Comparison of ENCODE assay signal across 20 cellular contexts in genomic region chr17:42088736-42089135, GRCh38. TPM values are rescaled to one million over a fixed set of nuclear protein-coding genes. Genes with fewer than 3 reads are reported as not detected.
DNase-seq lines count a peak whose midpoint lies in the region; ATAC-seq, FAIRE-seq and TF ChIP-seq lines count a peak whose summit lies in the region.
"Had no signal": no experiment of that assay in that cellular context is flagged by ENCODE, and none has a peak within 500 bp of the region (broad histone marks: within the 10 kb centered on the region; RNA-seq: fewer than 3 reads in every experiment).

No MANE protein-coding gene starts in this region.

- POLR2A ChIA-PET in HCT116 (lab: Charles Lee) (no interaction called here), H1 (lab: Charles Lee; ENCODE audit: partially characterized antibody) (interaction anchor here (0.7 to 1.9 kb wide), 4 partner anchors 8 to 162 kb away, joined by 3 to 6 read pairs (median 4); no protein-coding TSS in a partner anchor)

- H3K36me3 ChIP-seq in HCT116 (ENCODE audit: control insufficient read depth in 1 of 2, insufficient read depth in 2 of 2, low read length in 2 of 2) (no peaks in the 10 kb centered on the region), H1 (ENCODE audit: control insufficient read depth in 2 of 4, insufficient read depth in 4 of 4, low read length in 3 of 4) (no peaks in the 10 kb centered on the region), neuronal stem cell (replicated peaks in 1 of 2; ENCODE audit: control insufficient read depth in 2 of 2, insufficient read depth in 2 of 2, low read length in 2 of 2) (no peaks in the 10 kb centered on the region), tibial nerve (no peaks in the 10 kb centered on the region)
- H3K36me3 ChIP-seq: BE2C had no signal

- H3K79me1 ChIP-seq in H1 (ENCODE audit: low read depth, low read length) (no peaks in the 10 kb centered on the region), neuronal stem cell (ENCODE audit: low read depth, low read length) (no peaks in the 10 kb centered on the region)

- H3K18ac ChIP-seq in H1 (ENCODE audit: extremely low read depth, low read length) (no peak overlapping the region), neuronal stem cell (ENCODE audit: low read length) (no peak overlapping the region)

- no peak overlapping the region for H3K56ac ChIP-seq in H1 (replicated peaks; ENCODE audit: insufficient read length, low read depth, low read length)

- TF ChIP-seq POLR2A in HCT116 (IDR thresholded peaks at IDR 0.05; ENCODE audit: borderline replicate concordance, extremely low read depth, insufficient read depth, insufficient read length) (no peak), H1 (IDR thresholded peaks at IDR 0.05; ENCODE audit: control extremely low read depth in 1 of 2, low read depth in 2 of 2, low read length in 2 of 2) (no peak), tibial nerve (IDR thresholded peaks at IDR 0.05) (no peak)

- WGBS in H1 (ENCODE audit: extremely low coverage in 1 of 2, insufficient coverage in 1 of 2, insufficient read length in 1 of 2, insufficient replicate concordance in 2 of 2, low coverage in 1 of 2, low lambda C conversion rate in 2 of 2, missing lambda C conversion rate in 1 of 2), 2 experiments = 92% methylated on average over 8 of the region's 8 CpGs; no CpG with 5 or more reads in 1 of the 2 experiments
- no CpG with 5 or more reads among the region's 8 CpGs for WGBS in neuronal stem cell (ENCODE audit: extremely low coverage in 2 of 2, insufficient read length in 2 of 2, insufficient replicate concordance in 1 of 2), 2 donors
- WGBS in tibial nerve, 2 donors = 64 to 70% methylated on average over 8 of the region's 8 CpGs

- H3K4ac ChIP-seq in H1 (replicated peaks; ENCODE audit: insufficient read length, low read depth, low read length) = no peak overlapping the region
- H3K4ac ChIP-seq in neuronal stem cell (ENCODE audit: low read length) = no peak overlapping the region

- RAD21 ChIA-PET in HCT116 (lab: Charles Lee; ENCODE audit: low non-redundant PET in 1 of 2, low total read pairs in 2 of 2, uncharacterized antibody in 2 of 2, unreplicated experiment in 2 of 2) = no interaction called here

- H3K27ac ChIP-seq in HCT116 (ENCODE audit: low read depth, low read length) (no peak overlapping the region), H1 (ENCODE audit: low read depth, low read length) (no peak overlapping the region), neuronal stem cell (replicated peaks; ENCODE audit: low read length) (no peak overlapping the region), tibial nerve (peak overlapping the region in 3 of 4 donors; percentile 32 to 82 (median 65))
- H3K27ac ChIP-seq: KMS-11 had no signal

- H3K4me1 ChIP-seq in HCT116 (ENCODE audit: control insufficient read depth in 1 of 2, insufficient read depth in 2 of 2, low read length in 2 of 2) (peaks cover 9 to 20% of the 10 kb centered on the region in 2 experiments; a peak in 3 of 4 replicates), H1 (replicated peaks in 1 of 4; ENCODE audit: control insufficient read depth in 3 of 4, insufficient read depth in 4 of 4, low read length in 3 of 4) (peaks cover 0 to 2% (median 0%) of the 10 kb centered on the region in 4 experiments; a peak in 1 of 7 replicates), neuronal stem cell (ENCODE audit: control insufficient read depth in 2 of 2, insufficient read depth in 1 of 2, low read depth in 1 of 2, low read length in 2 of 2) (no peaks in the 10 kb centered on the region), tibial nerve (peaks cover 0 to 29% (median 0%) of the 10 kb centered on the region in 4 donors)

- H2BK15ac ChIP-seq in H1 (ENCODE audit: low read length) (peak overlapping the region; percentile 61; the same call in 1 of the 2 replicates), neuronal stem cell (ENCODE audit: low read length) (no peak overlapping the region)

- H2BK12ac ChIP-seq in H1 (ENCODE audit: low read depth, low read length) (0 out of 2 replicates have a peak overlapping the region, but pooled peaks have one; percentile 39), neuronal stem cell (ENCODE audit: low read length) (peak overlapping the region; percentile 73)

- DNase-seq in HCT116 (ENCODE audit: low read depth, low spot score) (no peak), H1 (ENCODE audit: low read depth in 1 of 2, low spot score in 2 of 2) (no peak), neuronal stem cell (ENCODE audit: low spot score) (no peak), tibial nerve (ENCODE audit: low spot score in 2 of 2) (no peak), NOMO-1 (lab: John Stamatoyannopoulos, UW; ENCODE audit: unreplicated experiment in 2 of 2) (no peak), D341Med (ENCODE audit: low spot score) (no peak), DMS153 treated with DMSO at 0.1 percent for 48 hours (lab: John Stamatoyannopoulos, UW; ENCODE audit: unreplicated experiment) (no peak)
- DNase-seq: ACHN; BE2C; CD4-positive, CD25-positive, alpha-beta regulatory T cell; CD8-positive, alpha-beta memory T cell; COR-L47; DMS79; GF-D8; HCEC 1CT; HFFc6 had no signal

- no TSS peak for BruUV-seq in HCT116 (replicated peaks; lab: Mats Ljungman, UMichigan)

- TF ChIP-seq EP300 in H1 (IDR thresholded peaks at IDR 0.05; ENCODE audit: borderline replicate concordance in 1 of 2, low read depth in 2 of 2, low read length in 2 of 2) (no peak), tibial nerve (IDR thresholded peaks at IDR 0.05) (no peak)

- H3K9me3 ChIP-seq in HCT116 (ENCODE audit: control insufficient read depth in 1 of 2, insufficient read depth in 1 of 2, low read depth in 1 of 2, low read length in 2 of 2) (no peaks in the 10 kb centered on the region), H1 (ENCODE audit: insufficient read depth in 2 of 2, low read depth in 1 of 2, low read length in 1 of 2) (no peaks in the 10 kb centered on the region), neuronal stem cell (replicated peaks in 1 of 2; ENCODE audit: control insufficient read depth in 2 of 2, insufficient read depth in 1 of 2, low read depth in 1 of 2, low read length in 2 of 2) (no peaks in the 10 kb centered on the region), tibial nerve (no peaks in the 10 kb centered on the region)
- H3K9me3 ChIP-seq: BE2C had no signal

- peak; percentile 8; the same call in 1 of the 2 replicates for ATAC-seq in HCT116

- H2BK120ac ChIP-seq in H1 (replicated peaks; ENCODE audit: low read depth, low read length) = no peak overlapping the region
- no peak overlapping the region for H2BK120ac ChIP-seq in neuronal stem cell (ENCODE audit: low read depth, low read length)

- peak overlapping the region; percentile 71 for H3K4me2 ChIP-seq in HCT116 (ENCODE audit: low read length)
- H3K4me2 ChIP-seq in H1 (ENCODE audit: insufficient read depth in 1 of 2, low read depth in 2 of 2, low read length in 2 of 2) = no peak overlapping the region
- no peak overlapping the region for H3K4me2 ChIP-seq in neuronal stem cell (ENCODE audit: insufficient read depth, low read length, poor library complexity, severe bottlenecking)
- H3K4me2 ChIP-seq: KMS-11 had no signal

- H3K23me2 ChIP-seq in H1 (ENCODE audit: low read depth, low read length) = no peaks in the 10 kb centered on the region

- H2AFZ ChIP-seq in HCT116 (ENCODE audit: low read depth, low read length, poor library complexity, severe bottlenecking) (peak overlapping the region; percentile 84), H1 (ENCODE audit: low read length) (no peak overlapping the region), neuronal stem cell (ENCODE audit: low read length) (no peak overlapping the region)

- no peak for FAIRE-seq in H1 (lab: Jason Lieb, UNC)
- FAIRE-seq: A204.1, D721Med, H54 had no signal

- H3K23ac ChIP-seq in H1 (ENCODE audit: insufficient read length) = no peak overlapping the region
- peak overlapping the region; percentile 43 for H3K23ac ChIP-seq in neuronal stem cell (ENCODE audit: low read depth, low read length, poor library complexity)

- H4K8ac ChIP-seq in H1 (ENCODE audit: extremely low read depth, insufficient read depth, low read length) = peak overlapping the region; percentile 41; the same call in 1 of the 2 replicates
- H4K8ac ChIP-seq in neuronal stem cell (ENCODE audit: low read depth, low read length) = no peak overlapping the region

- no peak overlapping the region for H2BK20ac ChIP-seq in H1 (ENCODE audit: low read length)

- CTCF ChIA-PET in HCT116 (lab: Charles Lee) (interaction anchor here (1.0 kb wide), 2 partner anchors 15 to 675 kb away, joined by 3 read pairs; no protein-coding TSS in a partner anchor), H1 (lab: Charles Lee; ENCODE audit: partially characterized antibody) (interaction anchor here (2.6 to 39.4 kb wide), 5 partner anchors 13 to 58 kb away, joined by 11 to 1084 read pairs (median 150); partner anchors contain the start of genes DHX58, DNAJC7, HSPB9 and KAT2A)

- TF ChIP-seq CTCF in HCT116 (IDR thresholded peaks at IDR 0.05 in 2 of 3, conservative IDR thresholded peaks at IDR 0.05 in 1 of 3; ENCODE audit: borderline replicate concordance in 1 of 3, insufficient read depth in 1 of 3, low read depth in 2 of 3, low read length in 2 of 3) (no peak), H1 (IDR thresholded peaks at IDR 0.05; ENCODE audit: control extremely low read depth in 1 of 3, insufficient read depth in 1 of 3, low read depth in 1 of 3, low read length in 3 of 3) (no peak), tibial nerve (IDR thresholded peaks at IDR 0.05) (no peak)

- H4K91ac ChIP-seq in H1 (replicated peaks; ENCODE audit: insufficient read length, low read length) (no peak overlapping the region), neuronal stem cell (ENCODE audit: low read depth, low read length, poor library complexity) (no peak overlapping the region)

- H3K27me3 ChIP-seq in HCT116 (ENCODE audit: insufficient read depth, low read length) (no peaks in the 10 kb centered on the region), H1 (replicated peaks in 1 of 4; ENCODE audit: control insufficient read depth in 3 of 4, extremely low read depth in 1 of 4, insufficient read depth in 3 of 4, low read length in 3 of 4) (no peaks in the 10 kb centered on the region), neuronal stem cell (ENCODE audit: control insufficient read depth in 3 of 3, insufficient read depth in 3 of 3, low read depth in 1 of 3, low read length in 3 of 3) (peaks cover 0 to 25% (median 0%) of the 10 kb centered on the region in 3 experiments), tibial nerve (peaks cover 0 to 11% of the 10 kb centered on the region in 2 donors)
- H3K27me3 ChIP-seq: BE2C had no signal

- H3K79me2 ChIP-seq in HCT116 (ENCODE audit: insufficient read depth, low read length) (no peaks in the 10 kb centered on the region), H1 (ENCODE audit: control insufficient read depth in 1 of 2, insufficient read depth in 2 of 2, low read length in 2 of 2) (no peaks in the 10 kb centered on the region)

- no peaks in the 10 kb centered on the region for H4K20me1 ChIP-seq in HCT116 (ENCODE audit: insufficient read depth)
- no peaks in the 10 kb centered on the region for H4K20me1 ChIP-seq in H1 (replicated peaks in 1 of 2; ENCODE audit: control insufficient read depth in 1 of 2, insufficient read depth in 2 of 2, low read length in 2 of 2)

- no peak overlapping the region for H4K5ac ChIP-seq in H1 (ENCODE audit: insufficient read length, low read depth, low read length)

- H3K4me3 ChIP-seq in HCT116 (replicated peaks in 1 of 2; ENCODE audit: low read depth in 1 of 2, low read length in 2 of 2) = peak overlapping the region; percentile 18 to 35
- H3K4me3 ChIP-seq in H1 (ENCODE audit: extremely low read depth in 1 of 4, insufficient read depth in 2 of 4, low read depth in 3 of 4, low read length in 4 of 4) = no peak overlapping the region
- peak overlapping the region in 1 of 2 donors; percentile 10 for H3K4me3 ChIP-seq in neuronal stem cell (ENCODE audit: low read length in 2 of 2)
- H3K4me3 ChIP-seq in tibial nerve = peak overlapping the region in 1 of 4 donors; percentile 36

- H2BK5ac ChIP-seq in H1 (ENCODE audit: low read depth, low read length) (no peak overlapping the region), neuronal stem cell (ENCODE audit: low read length) (peak overlapping the region; percentile 54)

- H2AK5ac ChIP-seq in H1 (ENCODE audit: low read depth, low read length) (no peak overlapping the region), neuronal stem cell (ENCODE audit: low read depth, low read length) (no peak overlapping the region)

- peak overlapping the region; percentile 12; the same call in 1 of the 2 replicates for H3K9ac ChIP-seq in HCT116 (ENCODE audit: low read length)
- H3K9ac ChIP-seq in H1 (replicated peaks in 1 of 4; ENCODE audit: extremely low read depth in 1 of 4, low read depth in 3 of 4, low read length in 3 of 4) = no peak overlapping the region
- H3K9ac ChIP-seq in neuronal stem cell (ENCODE audit: low read depth, low read length, poor library complexity) = no peak overlapping the region
- H3K9ac ChIP-seq: KMS-11 had no signal

- intact Hi-C loops in HCT116 (cut with micrococcal nuclease) = no loop called here

- no peaks in the 10 kb centered on the region for H3K9me2 ChIP-seq in HCT116 (ENCODE audit: insufficient read depth)

- no peak for TF ChIP-seq RAD21 in HCT116 (IDR thresholded peaks at IDR 0.05; ENCODE audit: low read depth)
- TF ChIP-seq RAD21 in H1 (IDR thresholded peaks at IDR 0.05 in 1 of 2, conservative IDR thresholded peaks at IDR 0.05 in 1 of 2; ENCODE audit: low read depth in 2 of 2, low read length in 2 of 2) = no peak

- no peak overlapping the region for H3K14ac ChIP-seq in H1 (ENCODE audit: insufficient read length)
- H3K14ac ChIP-seq in neuronal stem cell (ENCODE audit: low read length) = peak overlapping the region; percentile 38

RNA-seq across cellular contexts. Expression of gene ZNF385C, which starts 9.5 kb away (rescaled TPM):
- total RNA-seq in HCT116 (2021; ENCODE audit: unreplicated experiment) (1.1 TPM), tibial nerve (1 to 10 TPM in 1 of 4 donors, under 1 TPM in 1, not detected in 2; 0.20 to 1.5 TPM)
- 0.76 and 1.2 TPM in 2 replicates for polyA plus RNA-seq in HCT116 (2012)
- total RNA-seq in H1 (2021; fragmentation: NEBNext Ultra II Directional; extraction: Animal tissue kit (Norgen Biotek cat#: 25700)) = 2.5 and 3.9 TPM in 2 replicates
- 6.1 and 7.3 TPM in 2 replicates for polyA plus RNA-seq in H1 (2011; rRNA removed)
- polyA plus RNA-seq in H1 (2011; cell fraction: cytosol; rRNA removed) = 6.3 TPM
- 8.4 TPM for polyA plus RNA-seq in H1 (2011; cell fraction: nucleus; rRNA removed)
- 2.7 to 4.6 TPM (median 3.2 TPM) in 4 replicates for polyA plus RNA-seq in H1 (2012, experiment 1 of 2)
- 3.9 TPM for polyA plus RNA-seq in H1 (2012, experiment 2 of 2)
- polyA plus RNA-seq in H1 (2013, experiment 1 of 2) = 2.5 TPM
- polyA plus RNA-seq in H1 (2013, experiment 2 of 2) = 2.6 TPM
- 2.2 and 2.4 TPM in 2 replicates for polyA minus RNA-seq in H1 (2011; rRNA and poly(A)+ RNA removed)
- 1.0 TPM for polyA minus RNA-seq in H1 (2011; cell fraction: cytosol; rRNA and poly(A)+ RNA removed)
- polyA minus RNA-seq in H1 (2011; cell fraction: nucleus; rRNA and poly(A)+ RNA removed) = 2.3 TPM
- 4.2 TPM for polyA plus RNA-seq in neuronal stem cell (2013, experiment 1 of 2)
- 4.2 TPM for polyA plus RNA-seq in neuronal stem cell (2013, experiment 2 of 2)
- total RNA-seq: CD4-positive, CD25-positive, alpha-beta regulatory T cell; CD8-positive, alpha-beta memory T cell; HFFc6 had no signal
- polyA plus RNA-seq: CD8-positive, alpha-beta memory T cell had no signal

RNA-seq across cellular contexts. Expression of gene DHX58, which starts 23.8 kb away (rescaled TPM):
- total RNA-seq in HCT116 (2021; ENCODE audit: unreplicated experiment) = 1.2 TPM
- polyA plus RNA-seq in HCT116 (2012) = 1.1 and 1.6 TPM in 2 replicates
- 4.4 and 5.6 TPM in 2 replicates for total RNA-seq in H1 (2021; fragmentation: NEBNext Ultra II Directional; extraction: Animal tissue kit (Norgen Biotek cat#: 25700))
- 9.9 and 10.3 TPM in 2 replicates for polyA plus RNA-seq in H1 (2011; rRNA removed)
- 9.7 TPM for polyA plus RNA-seq in H1 (2011; cell fraction: cytosol; rRNA removed)
- 7.9 TPM for polyA plus RNA-seq in H1 (2011; cell fraction: nucleus; rRNA removed)
- 4.3 to 9.4 TPM (median 6.9 TPM) in 4 replicates for polyA plus RNA-seq in H1 (2012, experiment 1 of 2)
- polyA plus RNA-seq in H1 (2012, experiment 2 of 2) = 5.4 TPM
- 6.4 TPM for polyA plus RNA-seq in H1 (2013, experiment 1 of 2)
- 5.9 TPM for polyA plus RNA-seq in H1 (2013, experiment 2 of 2)
- 1.0 and 2.4 TPM in 2 replicates for polyA minus RNA-seq in H1 (2011; rRNA and poly(A)+ RNA removed)
- 1.5 TPM for polyA minus RNA-seq in H1 (2011; cell fraction: cytosol; rRNA and poly(A)+ RNA removed)
- polyA minus RNA-seq in H1 (2011; cell fraction: nucleus; rRNA and poly(A)+ RNA removed) = 3.6 TPM
- 0.21 TPM for polyA plus RNA-seq in neuronal stem cell (2013, experiment 1 of 2)
- 0.14 TPM for polyA plus RNA-seq in neuronal stem cell (2013, experiment 2 of 2)
- total RNA-seq in tibial nerve = 10 to 100 TPM; 15.9 to 29.4 (median 21.7) TPM

RNA-seq across cellular contexts. Expression of gene KAT2A, which starts 32.4 kb away (rescaled TPM):
- total RNA-seq in HCT116 (2021; ENCODE audit: unreplicated experiment) (41.2 TPM), tibial nerve (100 to 1,000 TPM in 2 of 4 donors, 10 to 100 TPM in 2; 92.2 to 143 (median 105) TPM)
- polyA plus RNA-seq in HCT116 (2012) = 32.9 and 39.7 TPM in 2 replicates
- total RNA-seq in H1 (2021; fragmentation: NEBNext Ultra II Directional; extraction: Animal tissue kit (Norgen Biotek cat#: 25700)) = 32.5 and 34.2 TPM in 2 replicates
- 40.1 and 52.5 TPM in 2 replicates for polyA plus RNA-seq in H1 (2011; rRNA removed)
- polyA plus RNA-seq in H1 (2011; cell fraction: cytosol; rRNA removed) = 48.0 TPM
- 342 TPM for polyA plus RNA-seq in H1 (2011; cell fraction: nucleus; rRNA removed)
- 29.3 to 46.0 TPM (median 39.5 TPM) in 4 replicates for polyA plus RNA-seq in H1 (2012, experiment 1 of 2)
- 24.5 TPM for polyA plus RNA-seq in H1 (2012, experiment 2 of 2)
- 38.2 TPM for polyA plus RNA-seq in H1 (2013, experiment 1 of 2)
- 33.7 TPM for polyA plus RNA-seq in H1 (2013, experiment 2 of 2)
- 17.6 and 21.1 TPM in 2 replicates for polyA minus RNA-seq in H1 (2011; rRNA and poly(A)+ RNA removed)
- polyA minus RNA-seq in H1 (2011; cell fraction: cytosol; rRNA and poly(A)+ RNA removed) = 11.9 TPM
- polyA minus RNA-seq in H1 (2011; cell fraction: nucleus; rRNA and poly(A)+ RNA removed) = 29.5 TPM
- 28.4 TPM for polyA plus RNA-seq in neuronal stem cell (2013, experiment 1 of 2)
- polyA plus RNA-seq in neuronal stem cell (2013, experiment 2 of 2) = 27.4 TPM

RNA-seq across cellular contexts. Expression of gene HSPB9, which starts 33.9 kb away (rescaled TPM):
- total RNA-seq in HCT116 (2021; ENCODE audit: unreplicated experiment) (not detected), tibial nerve (under 1 TPM in 1 of 4 donors, not detected in 3; 0.22 TPM)
- polyA plus RNA-seq in HCT116 (2012) = 0.10 TPM in 1 of 2 replicates, not detected in the other
- 0.30 and 0.33 TPM in 2 replicates for total RNA-seq in H1 (2021; fragmentation: NEBNext Ultra II Directional; extraction: Animal tissue kit (Norgen Biotek cat#: 25700))
- 0.25 and 0.27 TPM in 2 replicates for polyA plus RNA-seq in H1 (2011; rRNA removed)
- polyA plus RNA-seq in H1 (2011; cell fraction: cytosol; rRNA removed) = 0.39 TPM
- polyA plus RNA-seq in H1 (2011; cell fraction: nucleus; rRNA removed) = 1.1 TPM
- 0.27 to 0.55 TPM (median 0.32 TPM) in 4 replicates for polyA plus RNA-seq in H1 (2012, experiment 1 of 2)
- polyA plus RNA-seq in H1 (2012, experiment 2 of 2) = 0.29 TPM
- 0.24 TPM for polyA plus RNA-seq in H1 (2013, experiment 1 of 2)
- polyA plus RNA-seq in H1 (2013, experiment 2 of 2) = 0.20 TPM
- polyA minus RNA-seq in H1 (2011; rRNA and poly(A)+ RNA removed) = 0.15 and 0.16 TPM in 2 replicates
- polyA minus RNA-seq in H1 (2011; cell fraction: cytosol; rRNA and poly(A)+ RNA removed) = not detected
- polyA minus RNA-seq in H1 (2011; cell fraction: nucleus; rRNA and poly(A)+ RNA removed) = 0.70 TPM
- 0.15 TPM for polyA plus RNA-seq in neuronal stem cell (2013, experiment 1 of 2)
- polyA plus RNA-seq in neuronal stem cell (2013, experiment 2 of 2) = 0.08 TPM
- total RNA-seq: CD4-positive, CD25-positive, alpha-beta regulatory T cell; HFFc6 had no signal
- polyA plus RNA-seq: CD8-positive, alpha-beta memory T cell had no signal

RNA-seq across cellular contexts. Expression of gene C17orf113, which starts 38.3 kb away (rescaled TPM):
- total RNA-seq in HCT116 (2021; ENCODE audit: unreplicated experiment) = 2.3 TPM
- polyA plus RNA-seq in HCT116 (2012) = 1.9 and 2.1 TPM in 2 replicates
- 1.4 TPM in 2 replicates for total RNA-seq in H1 (2021; fragmentation: NEBNext Ultra II Directional; extraction: Animal tissue kit (Norgen Biotek cat#: 25700))
- 1.0 and 1.5 TPM in 2 replicates for polyA plus RNA-seq in H1 (2011; rRNA removed)
- 1.1 TPM for polyA plus RNA-seq in H1 (2011; cell fraction: cytosol; rRNA removed)
- 1.8 TPM for polyA plus RNA-seq in H1 (2011; cell fraction: nucleus; rRNA removed)
- 0.64 to 1.3 TPM (median 1.1 TPM) in 4 replicates for polyA plus RNA-seq in H1 (2012, experiment 1 of 2)
- 0.63 TPM for polyA plus RNA-seq in H1 (2012, experiment 2 of 2)
- 0.61 TPM for polyA plus RNA-seq in H1 (2013, experiment 1 of 2)
- 0.57 TPM for polyA plus RNA-seq in H1 (2013, experiment 2 of 2)
- 1.1 and 1.4 TPM in 2 replicates for polyA minus RNA-seq in H1 (2011; rRNA and poly(A)+ RNA removed)
- polyA minus RNA-seq in H1 (2011; cell fraction: cytosol; rRNA and poly(A)+ RNA removed) = 1.5 TPM
- 1.8 TPM for polyA minus RNA-seq in H1 (2011; cell fraction: nucleus; rRNA and poly(A)+ RNA removed)
- 2.4 TPM for polyA plus RNA-seq in neuronal stem cell (2013, experiment 1 of 2)
- polyA plus RNA-seq in neuronal stem cell (2013, experiment 2 of 2) = 2.6 TPM
- total RNA-seq in tibial nerve = 1 to 10 TPM; 1.2 to 2.9 (median 2.1) TPM

Comparison
In these comparisons a context has a peak if more than half of its experiments do, and no peak if none do; other contexts are left out.
1. H3K27ac ChIP-seq: peak in tibial nerve (3 of 4); none in HCT116 (single experiment), H1 (single experiment) and neuronal stem cell (single experiment).
2. H3K4me3 ChIP-seq: peak in HCT116 (2 of 2); none in H1 (0 of 4).